Comparison of ENCODE assay signal across 12 cellular contexts in genomic region chr20:840503-840857, GRCh38. TPM values are rescaled to one million over a fixed set of nuclear protein-coding genes. Genes with fewer than 3 reads are reported as not detected.
DNase-seq lines count a peak whose midpoint lies in the region; ATAC-seq, FAIRE-seq and TF ChIP-seq lines count a peak whose summit lies in the region.
"Had no signal": no experiment of that assay in that cellular context is flagged by ENCODE, and none has a peak within 500 bp of the region (broad histone marks: within the 10 kb centered on the region; RNA-seq: fewer than 3 reads in every experiment).

No MANE protein-coding gene starts in this region.

- H2AFZ ChIP-seq in astrocyte (ENCODE audit: low read depth, low read length), result no peak overlapping the region

- H3K9me3 ChIP-seq in HUES48 (ENCODE audit: control insufficient read depth, insufficient read depth, low read length), result no peaks in the 10 kb centered on the region
- H3K9me3 ChIP-seq in astrocyte (ENCODE audit: insufficient read depth, low read depth, low read length), result no peaks in the 10 kb centered on the region

- H3K36me3 Mint-ChIP-seq in astrocyte (ENCODE audit: low read depth, unreplicated experiment), result no peaks in the 10 kb centered on the region
- H3K36me3 Mint-ChIP-seq in memory B cell, result peaks cover 11% of the 10 kb centered on the region

- H3K4me3 ChIP-seq in HUES48 (ENCODE audit: low read depth, low read length) (peak overlapping the region; percentile 67), astrocyte (ENCODE audit: insufficient read depth, low read depth, low read length) (no peak overlapping the region)

- no peaks in the 10 kb centered on the region for H3K4me1 Mint-ChIP-seq in astrocyte (ENCODE audit: low read depth, unreplicated experiment)
- H3K4me1 Mint-ChIP-seq in memory B cell, result peaks cover 32% of the 10 kb centered on the region

- peaks cover 14% of the 10 kb centered on the region for H4K20me1 ChIP-seq in astrocyte (ENCODE audit: insufficient read depth, low read length)

- TF ChIP-seq CTCF in C4-2B (conservative IDR thresholded peaks at IDR 0.05), result no peak
- TF ChIP-seq CTCF in astrocyte (IDR thresholded peaks at IDR 0.05; ENCODE audit: insufficient read depth, low read depth, low read length), result no peak

- no peaks in the 10 kb centered on the region for H3K36me3 ChIP-seq in HUES48 (ENCODE audit: control insufficient read depth, insufficient read depth, low read length)
- H3K36me3 ChIP-seq in astrocyte (ENCODE audit: insufficient read depth, low read length), result no peaks in the 10 kb centered on the region

- peak overlapping the region; percentile 92 for H3K27ac ChIP-seq in C4-2B
- H3K27ac ChIP-seq in HUES48 (ENCODE audit: low read depth, low read length), result no peak overlapping the region
- no peak overlapping the region for H3K27ac ChIP-seq in astrocyte (ENCODE audit: low read depth, low read length)

- H3K4me1 ChIP-seq in HUES48 (ENCODE audit: control insufficient read depth, insufficient read depth, low read length), result peaks cover 18% of the 10 kb centered on the region
- H3K4me1 ChIP-seq in astrocyte (ENCODE audit: insufficient read depth, low read length), result peaks cover 5% of the 10 kb centered on the region

- peaks cover 11% of the 10 kb centered on the region for H3K9me3 Mint-ChIP-seq in astrocyte (ENCODE audit: unreplicated experiment)
- H3K9me3 Mint-ChIP-seq in memory B cell, result peaks cover 4% of the 10 kb centered on the region

- H3K4me3 Mint-ChIP-seq in astrocyte (ENCODE audit: unreplicated experiment), result no peak overlapping the region
- H3K4me3 Mint-ChIP-seq in memory B cell, result peak overlapping the region; percentile 73

- H3K79me2 ChIP-seq in astrocyte (ENCODE audit: insufficient read depth, low read length), result peaks cover 15% of the 10 kb centered on the region

- peak overlapping the region; percentile 73 for H3K4me2 ChIP-seq in astrocyte (ENCODE audit: low read length)

- ATAC-seq in memory B cell (ENCODE audit: low read depth) (no peak), HG02642 (IDR thresholded peaks at IDR 0.05; ENCODE audit: poor library complexity, unreplicated experiment) (no peak), GM19452 (IDR thresholded peaks at IDR 0.05; ENCODE audit: unreplicated experiment) (no peak), GM18498 (IDR thresholded peaks at IDR 0.05; ENCODE audit: unreplicated experiment) (no peak)

- no peak for DNase-seq in astrocyte (ENCODE audit: low read depth)
- no peak for DNase-seq in memory B cell (ENCODE audit: low spot score in 2 of 2)
- DNase-seq in GM03348 (ENCODE audit: low spot score), result no peak
- DNase-seq: activated naive CD4-positive, alpha-beta T cell treated with Interleukin-2 at 50 U/mL for 16 hours; foreskin melanocyte; GF-D8 had no signal

- H3K27ac Mint-ChIP-seq in astrocyte (ENCODE audit: unreplicated experiment), result no peak overlapping the region
- no peak overlapping the region for H3K27ac Mint-ChIP-seq in memory B cell

- no peak overlapping the region for H3K9ac ChIP-seq in HUES48 (ENCODE audit: low read depth, low read length)
- H3K9ac ChIP-seq in astrocyte (ENCODE audit: low read length), result no peak overlapping the region

- FAIRE-seq in astrocyte (lab: Jason Lieb, UNC), result no peak
- FAIRE-seq: colon had no signal

- peaks cover 24% of the 10 kb centered on the region for H3K27me3 ChIP-seq in HUES48 (ENCODE audit: control insufficient read depth, insufficient read depth, low read length)
- H3K27me3 ChIP-seq in astrocyte (ENCODE audit: insufficient read depth, low read length), result no peaks in the 10 kb centered on the region

- H3K27me3 Mint-ChIP-seq in astrocyte (ENCODE audit: low read depth, unreplicated experiment), result peaks cover 43% of the 10 kb centered on the region
- H3K27me3 Mint-ChIP-seq in memory B cell, result no peaks in the 10 kb centered on the region

RNA-seq across cellular contexts. Expression of gene FAM110A, which starts 7.0 kb away (rescaled TPM):
- total RNA-seq in astrocyte, result 1.2 and 1.4 TPM in 2 replicates
